In the genomic region with DNA sequence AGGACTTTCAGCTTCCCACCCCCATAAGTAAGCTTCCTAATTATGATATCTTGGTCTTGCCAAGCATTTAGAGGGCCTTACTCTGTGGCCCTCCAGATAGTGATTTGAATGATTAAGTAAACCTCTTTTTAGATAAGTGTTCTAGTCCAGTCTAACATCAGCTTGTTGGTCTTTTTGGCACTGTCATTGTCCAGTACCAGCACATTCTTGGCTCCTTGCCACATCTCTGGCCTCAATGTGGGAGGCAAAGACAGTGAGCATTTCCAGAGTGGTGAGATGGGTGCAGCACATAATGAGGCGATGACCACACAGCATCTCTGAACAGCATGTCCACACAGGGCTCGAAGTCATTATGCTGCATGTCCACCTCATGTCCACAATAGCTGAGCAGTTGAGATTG, we compare ENCODE assay signal across 11 cellular contexts. TPM values are rescaled to one million over a fixed set of nuclear protein-coding genes. Genes with fewer than 3 reads are reported as not detected.
DNase-seq lines count a peak whose midpoint lies in the region; ATAC-seq and TF ChIP-seq lines count a peak whose summit lies in the region.
"Had no signal": no experiment of that assay in that cellular context is flagged by ENCODE, and none has a peak within 500 bp of the region (broad histone marks: within the 10 kb centered on the region; RNA-seq: fewer than 3 reads in every experiment).

No MANE protein-coding gene starts in this region.

- peak; percentile 15 for ATAC-seq in left colon
- no peak for ATAC-seq in HG02759 (IDR thresholded peaks at IDR 0.05; ENCODE audit: unreplicated experiment)

- no peak for TF ChIP-seq CTCF in A673 (conservative IDR thresholded peaks at IDR 0.05; ENCODE audit: low read depth, low read length)

- BruUV-seq in A673 (replicated peaks; lab: Mats Ljungman, UMichigan): no TSS peak

- no peak overlapping the region for H3K4me3 ChIP-seq in A673 (ENCODE audit: low read depth, low read length, poor library complexity, severe bottlenecking)
- H3K4me3 ChIP-seq: neural progenitor cell had no signal

- H3K9me3 ChIP-seq in A673 (ENCODE audit: low read depth, low read length, poor library complexity, severe bottlenecking): no peaks in the 10 kb centered on the region

- POLR2A ChIA-PET in A673 (lab: Charles Lee; ENCODE audit: low non-redundant PET): no interaction called here

- H3K36me3 ChIP-seq in A673 (ENCODE audit: insufficient read depth, low read length, poor library complexity, severe bottlenecking): no peaks in the 10 kb centered on the region
- H3K36me3 ChIP-seq: neural progenitor cell had no signal

- CTCF ChIA-PET in A673 (lab: Charles Lee): no interaction called here

- peak; percentile 8 for DNase-seq in ACHN
- DNase-seq in HK-2 (ENCODE audit: unreplicated experiment): peak; percentile 11
- peak; percentile 38 for DNase-seq in astrocyte of the hippocampus (ENCODE audit: low read depth, low spot score)
- no peak for DNase-seq in left colon
- no peak for DNase-seq in A673 (ENCODE audit: low spot score)
- no peak for DNase-seq in NCI-H1417 treated with DMSO at 0.1 percent for 48 hours (lab: John Stamatoyannopoulos, UW)
- no peak for DNase-seq in NCI-H2029 (lab: John Stamatoyannopoulos, UW)
- DNase-seq: COR-L47 had no signal

- intact Hi-C loops in left colon (cut with DNase I, micrococcal nuclease): loop anchor here in 1 of 2 donors (10.0 kb wide), 1 partner anchor 49 kb away; the partner anchor contains the start of gene MOV10
- intact Hi-C loops in A673 (cut with micrococcal nuclease; ENCODE audit: unreplicated experiment): loop anchor here (10.0 kb wide), 1 partner anchor 49 kb away; the partner anchor contains the start of gene MOV10

- H3K27me3 ChIP-seq in A673 (replicated peaks; ENCODE audit: insufficient read depth, low read depth, low read length, poor library complexity): no peaks in the 10 kb centered on the region
- H3K27me3 ChIP-seq: neural progenitor cell had no signal

- in situ Hi-C loops in ACHN (cut with HindIII; ENCODE audit: low pct_ligation_motif_present, low pct_unique_long_range_greater_than_20kb, low sequenced_read_pairs): no loop called here

- peaks cover 21% of the 10 kb centered on the region for H3K4me1 ChIP-seq in A673 (ENCODE audit: insufficient read depth, low read length, poor library complexity, severe bottlenecking)

- H3K27ac ChIP-seq in A673 (ENCODE audit: low read depth, low read length, poor library complexity, severe bottlenecking): no peak overlapping the region
- H3K27ac ChIP-seq: neural progenitor cell, VCaP had no signal

RNA-seq across cellular contexts. Expression of gene CAPZA1, which starts 6.1 kb away (rescaled TPM):
- total RNA-seq in left colon (100 to 1,000 TPM; 161 to 162 TPM), A673 (2021) (158 and 171 TPM in 2 replicates)

RNA-seq across cellular contexts. Expression of gene ST7L, which starts 6.8 kb away (rescaled TPM):
- 10 to 100 TPM; 15.5 to 16.1 TPM for total RNA-seq in left colon
- total RNA-seq in A673 (2021): 25.8 and 29.6 TPM in 2 replicates

RNA-seq across cellular contexts. Expression of gene MOV10, which starts 48.8 kb away (rescaled TPM):
- total RNA-seq in left colon (10 to 100 TPM; 63.6 to 88.0 TPM), A673 (2021) (87.1 and 114 TPM in 2 replicates)

Comparison
In these comparisons a context has a peak if more than half of its experiments do, and no peak if none do; other contexts are left out.
1. DNase-seq: peak in ACHN (single experiment), HK-2 (single experiment) and astrocyte of the hippocampus (single experiment); none in left colon (0 of 2), A673 (single experiment), NCI-H1417 treated with DMSO at 0.1 percent for 48 hours (single experiment) and NCI-H2029 (single experiment).